Comparison of ENCODE assay signal across 8 cellular contexts in genomic region chr13:49240017-49240416, GRCh38. TPM values are rescaled to one million over a fixed set of nuclear protein-coding genes. Genes with fewer than 3 reads are reported as not detected.
DNase-seq lines count a peak whose midpoint lies in the region; ATAC-seq and TF ChIP-seq lines count a peak whose summit lies in the region.

No MANE protein-coding gene starts in this region.

- intact Hi-C loops in tibial artery (cut with DNase I; ENCODE audit: low total_unique reads) = loop anchor here (10.0 kb wide), 1 partner anchor 265 kb away; the partner anchor contains the start of gene FNDC3A

- H3K9me3 ChIP-seq in tibial artery = no peaks in the 10 kb centered on the region

- H3K27ac ChIP-seq in tibial artery = no peak overlapping the region

- ATAC-seq in activated CD4-positive, CD25-positive, alpha-beta regulatory T cell treated with anti-CD3 and anti-CD28 coated beads, Interleukin-2, amount 50 U/mL, for 24 hours = peak; percentile 56 to 86

- TF ChIP-seq RAD21 in Ishikawa (IDR thresholded peaks at IDR 0.05; ENCODE audit: low read depth) = peak; percentile 64

- no peaks in the 10 kb centered on the region for H3K36me3 ChIP-seq in tibial artery

- no peak for DNase-seq in activated CD4-positive, CD25-positive, alpha-beta regulatory T cell (lab: John Stamatoyannopoulos, UW)
- peak; percentile 37 to 45 for DNase-seq in activated CD4-positive, alpha-beta T cell treated with anti-CD3 and anti-CD28 coated beads, Interleukin-2, amount 50 U/mL, for 4 hours
- peak; percentile 50 for DNase-seq in iPS-NIHi11 (ENCODE audit: low spot score)
- DNase-seq in tibial artery = no peak
- no peak for DNase-seq in cerebellum (ENCODE audit: low spot score)
- DNase-seq in 8988T = no peak

- no peak for TF ChIP-seq EP300 in Ishikawa (IDR thresholded peaks at IDR 0.05; ENCODE audit: borderline replicate concordance)

- no peaks in the 10 kb centered on the region for H3K4me1 ChIP-seq in tibial artery

- H3K27me3 ChIP-seq in tibial artery = no peaks in the 10 kb centered on the region

- peak; percentile 15 to 28 for TF ChIP-seq CTCF in tibial artery (IDR thresholded peaks at IDR 0.05)

- H3K4me3 ChIP-seq in tibial artery = no peak overlapping the region

TF ChIP-seq in Ishikawa, 13 proteins besides CTCF, POLR2A, EP300 and RAD21:
- TF ChIP-seq TAF1 (IDR thresholded peaks at IDR 0.05; ENCODE audit: low read depth) = no peak
- TF ChIP-seq, protein P1, sequence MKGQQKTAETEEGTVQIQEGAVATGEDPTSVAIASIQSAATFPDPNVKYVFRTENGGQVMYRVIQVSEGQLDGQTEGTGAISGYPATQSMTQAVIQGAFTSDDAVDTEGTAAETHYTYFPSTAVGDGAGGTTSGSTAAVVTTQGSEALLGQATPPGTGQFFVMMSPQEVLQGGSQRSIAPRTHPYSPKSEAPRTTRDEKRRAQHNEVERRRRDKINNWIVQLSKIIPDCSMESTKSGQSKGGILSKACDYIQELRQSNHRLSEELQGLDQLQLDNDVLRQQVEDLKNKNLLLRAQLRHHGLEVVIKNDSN (IDR thresholded peaks at IDR 0.05) = no peak

RNA-seq across cellular contexts. Expression of gene CDADC1, which starts 7.7 kb away (rescaled TPM):
- total RNA-seq in cerebellum = 8.2 TPM

RNA-seq across cellular contexts. Expression of gene MLNR, which starts 19.9 kb away (rescaled TPM):
- total RNA-seq in cerebellum = not detected

Comparison
In these comparisons a context has a peak if more than half of its experiments do, and no peak if none do; other contexts are left out.
1. DNase-seq: peak in activated CD4-positive, alpha-beta T cell treated with anti-CD3 and anti-CD28 coated beads, Interleukin-2, amount 50 U/mL, for 4 hours (2 of 2) and iPS-NIHi11 (single experiment); none in activated CD4-positive, CD25-positive, alpha-beta regulatory T cell (0 of 4), tibial artery (0 of 2), cerebellum (single experiment) and 8988T (single experiment).